In the genomic region with DNA sequence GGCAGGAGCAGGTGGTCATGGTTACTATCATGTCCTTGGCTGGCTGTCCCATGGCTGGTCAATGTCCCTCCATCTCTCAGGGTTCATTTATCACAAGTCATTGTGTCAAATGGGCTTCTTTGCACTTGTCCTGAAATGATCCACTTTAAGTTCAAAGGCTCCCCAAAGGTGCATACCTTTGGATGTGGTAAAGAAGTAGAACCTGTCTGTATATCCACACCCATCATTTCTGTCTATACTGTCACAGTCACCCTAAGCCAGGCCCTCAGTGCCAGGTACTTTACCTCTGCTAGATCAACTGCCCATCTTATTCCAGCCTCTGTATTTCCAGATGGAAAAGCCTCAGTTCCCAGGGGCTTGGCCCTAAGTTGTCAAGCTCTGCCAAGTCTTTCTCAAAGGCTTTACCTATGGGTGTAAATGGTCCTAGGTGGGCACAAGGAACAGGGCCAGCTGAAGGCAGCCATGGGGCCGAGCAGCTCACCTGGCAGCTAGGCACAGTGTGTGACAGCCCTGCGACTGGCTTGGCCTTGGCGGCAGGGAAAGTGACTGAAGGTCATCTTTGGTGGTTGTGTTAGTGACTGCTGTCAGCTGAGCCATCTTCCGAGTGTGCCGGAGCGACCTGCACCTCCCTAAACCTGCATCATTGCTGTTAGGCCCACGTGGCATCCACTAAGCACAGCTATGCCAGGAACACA, we compare ENCODE assay signal across 14 cellular contexts.
DNase-seq lines count a peak whose midpoint lies in the region; ATAC-seq and TF ChIP-seq lines count a peak whose summit lies in the region.
"Had no signal": no experiment of that assay in that cellular context is flagged by ENCODE, and none has a peak within 500 bp of the region (broad histone marks: within the 10 kb centered on the region; RNA-seq: fewer than 3 reads in every experiment).

No MANE protein-coding gene starts in this region.

- H3K9me3 ChIP-seq in RWPE2 (ENCODE audit: severe bottlenecking), result no peaks in the 10 kb centered on the region
- no peaks in the 10 kb centered on the region for H3K9me3 ChIP-seq in spleen
- no peaks in the 10 kb centered on the region for H3K9me3 ChIP-seq in MM.1S (replicated peaks; ENCODE audit: insufficient read depth, low read length)
- H3K9me3 ChIP-seq in esophagus muscularis mucosa, result no peaks in the 10 kb centered on the region
- H3K9me3 ChIP-seq: A549, BE2C, HAP-1 had no signal

- H3K4me3 ChIP-seq in RWPE2 (ENCODE audit: severe bottlenecking) (no peak overlapping the region), spleen (no peak overlapping the region), MM.1S (ENCODE audit: low read length) (no peak overlapping the region), esophagus muscularis mucosa (no peak overlapping the region)
- H3K4me3 ChIP-seq: A549, HAP-1 had no signal

- H4K20me1 ChIP-seq in MM.1S (ENCODE audit: insufficient read depth, low read length), result no peaks in the 10 kb centered on the region

- no peaks in the 10 kb centered on the region for H3K36me3 ChIP-seq in RWPE2 (ENCODE audit: low read depth)
- H3K36me3 ChIP-seq in spleen, result no peaks in the 10 kb centered on the region
- no peaks in the 10 kb centered on the region for H3K36me3 ChIP-seq in MM.1S (replicated peaks; ENCODE audit: insufficient read depth, low read length)
- no peaks in the 10 kb centered on the region for H3K36me3 ChIP-seq in esophagus muscularis mucosa
- H3K36me3 ChIP-seq: BE2C, HAP-1 had no signal

- peak; percentile 19 for DNase-seq in RWPE2 (ENCODE audit: low spot score)
- DNase-seq in mesenteric fat pad (ENCODE audit: low spot score), result peak; percentile 82
- DNase-seq in spleen, result peak; percentile 16
- DNase-seq in activated CD8-positive, alpha-beta memory T cell treated with anti-CD3 and anti-CD28 coated beads, Interleukin-2, amount 50 U/mL, for 48 hours, result no peak
- no peak for DNase-seq in MM.1S
- DNase-seq in esophagus muscularis mucosa (ENCODE audit: extremely low spot score), result no peak
- DNase-seq: BE2C, DMS53, GF-D8 had no signal

- no peak overlapping the region for H3K9ac ChIP-seq in MM.1S (ENCODE audit: low read length)

- H3K9me2 ChIP-seq in MM.1S (replicated peaks; ENCODE audit: insufficient read depth, low read length), result no peaks in the 10 kb centered on the region

- no peak for TF ChIP-seq EP300 in esophagus muscularis mucosa (IDR thresholded peaks at IDR 0.05)

- no peak overlapping the region for H2AFZ ChIP-seq in MM.1S (ENCODE audit: low read length)

- H3K79me2 ChIP-seq in MM.1S (ENCODE audit: low read length), result no peaks in the 10 kb centered on the region

- ATAC-seq in RWPE2 (ENCODE audit: low read depth) (no peak), esophagus mucosa (peak; percentile 53)
- ATAC-seq: A549 had no signal

- no peak overlapping the region for H3K27ac ChIP-seq in RWPE2 (ENCODE audit: poor library complexity, severe bottlenecking)
- no peak overlapping the region for H3K27ac ChIP-seq in spleen
- H3K27ac ChIP-seq in MM.1S (ENCODE audit: low read length), result no peak overlapping the region
- H3K27ac ChIP-seq in esophagus muscularis mucosa (replicated peaks in 1 of 4), result no peak overlapping the region
- H3K27ac ChIP-seq: A549, C4-2B, HL-60 had no signal

- no peaks in the 10 kb centered on the region for H3F3A ChIP-seq in MM.1S (ENCODE audit: insufficient read depth, low read length)

- WGBS in spleen, 5 donors, result 86 to 94% (median 89%) methylated on average over 5 to 7 of the region's 7 CpGs
- 88% methylated on average over 5 of the region's 7 CpGs for WGBS in esophagus muscularis mucosa

- H3K4me2 ChIP-seq in MM.1S (ENCODE audit: low read depth, low read length), result no peak overlapping the region
- H3K4me2 ChIP-seq: A549 had no signal

- intact Hi-C loops in spleen (cut with DNase I; ENCODE audit: low total_unique reads) (no loop called here), esophagus muscularis mucosa (cut with DNase I) (no loop called here)

- TF ChIP-seq POLR2A in spleen (IDR thresholded peaks at IDR 0.05) (no peak), esophagus muscularis mucosa (IDR thresholded peaks at IDR 0.05; ENCODE audit: low read depth) (no peak)

- peaks cover 4% of the 10 kb centered on the region for H3K4me1 ChIP-seq in RWPE2 (ENCODE audit: insufficient read depth, poor library complexity, severe bottlenecking)
- H3K4me1 ChIP-seq in spleen, result no peaks in the 10 kb centered on the region
- H3K4me1 ChIP-seq in MM.1S (ENCODE audit: low read length), result no peaks in the 10 kb centered on the region
- H3K4me1 ChIP-seq in esophagus muscularis mucosa, result peaks cover 0 to 4% (median 2%) of the 10 kb centered on the region in 4 donors
- H3K4me1 ChIP-seq: HAP-1 had no signal

- TF ChIP-seq CTCF in RWPE2 (IDR thresholded peaks at IDR 0.05; ENCODE audit: poor library complexity, severe bottlenecking), result no peak
- TF ChIP-seq CTCF in spleen (IDR thresholded peaks at IDR 0.05 in 8 of 11, conservative IDR thresholded peaks at IDR 0.05 in 3 of 11), result no peak
- TF ChIP-seq CTCF in MM.1S (IDR thresholded peaks at IDR 0.05; ENCODE audit: low read length), result no peak
- TF ChIP-seq CTCF in esophagus muscularis mucosa (IDR thresholded peaks at IDR 0.05), result no peak

- no peaks in the 10 kb centered on the region for H3K27me3 ChIP-seq in RWPE2 (ENCODE audit: insufficient read depth, poor library complexity, severe bottlenecking)
- no peaks in the 10 kb centered on the region for H3K27me3 ChIP-seq in spleen (replicated peaks in 1 of 7)
- H3K27me3 ChIP-seq in MM.1S (replicated peaks; ENCODE audit: insufficient read depth, low read length), result no peaks in the 10 kb centered on the region
- H3K27me3 ChIP-seq in esophagus muscularis mucosa, result peaks cover 0 to 5% (median 0%) of the 10 kb centered on the region in 4 donors
- H3K27me3 ChIP-seq: BE2C had no signal

Comparison
In these comparisons a context has a peak if more than half of its experiments do, and no peak if none do; other contexts are left out.
1. DNase-seq: peak in RWPE2 (single experiment), mesenteric fat pad (single experiment) and spleen (single experiment); none in activated CD8-positive, alpha-beta memory T cell treated with anti-CD3 and anti-CD28 coated beads, Interleukin-2, amount 50 U/mL, for 48 hours (single experiment), MM.1S (single experiment) and esophagus muscularis mucosa (single experiment).